ENCODE assay signal across 1 cellular context in the genomic region with DNA sequence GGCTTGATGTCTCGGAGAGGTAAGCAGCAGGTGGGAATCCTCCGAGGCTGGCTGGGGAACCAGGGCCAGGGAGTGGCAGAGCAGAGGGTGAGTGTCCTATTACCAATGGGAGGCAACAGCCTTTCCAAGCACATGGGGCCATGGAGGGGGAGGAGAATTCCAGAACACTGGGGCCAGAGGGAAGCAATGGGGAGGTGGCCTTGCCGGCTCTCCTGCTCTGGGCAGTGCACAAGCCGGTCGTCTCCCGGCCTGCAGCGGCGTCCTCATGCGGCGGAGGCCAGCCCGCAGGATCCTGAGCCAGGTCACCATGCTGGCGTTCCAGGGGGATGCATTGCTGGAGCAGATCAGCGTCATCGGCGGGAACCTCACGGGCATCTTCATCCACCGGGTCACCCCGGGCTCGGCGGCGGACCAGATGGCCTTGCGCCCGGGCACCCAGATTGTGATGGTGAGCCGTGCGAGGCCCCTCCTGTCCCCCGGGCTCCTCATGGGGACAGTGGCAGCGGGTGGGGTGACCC.
TF ChIP-seq lines count a peak whose summit lies in the region.

No MANE protein-coding gene starts in this region.

TF ChIP-seq in H1, 55 proteins besides CTCF, POLR2A, EP300 and RAD21:
- TF ChIP-seq, protein P1, sequence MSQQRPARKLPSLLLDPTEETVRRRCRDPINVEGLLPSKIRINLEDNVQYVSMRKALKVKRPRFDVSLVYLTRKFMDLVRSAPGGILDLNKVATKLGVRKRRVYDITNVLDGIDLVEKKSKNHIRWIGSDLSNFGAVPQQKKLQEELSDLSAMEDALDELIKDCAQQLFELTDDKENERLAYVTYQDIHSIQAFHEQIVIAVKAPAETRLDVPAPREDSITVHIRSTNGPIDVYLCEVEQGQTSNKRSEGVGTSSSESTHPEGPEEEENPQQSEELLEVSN (IDR thresholded peaks at IDR 0.05) = peak; percentile 41
- no peak for TF ChIP-seq JUN (IDR thresholded peaks at IDR 0.05; ENCODE audit: low read depth, low read length)
- TF ChIP-seq, protein P2, sequence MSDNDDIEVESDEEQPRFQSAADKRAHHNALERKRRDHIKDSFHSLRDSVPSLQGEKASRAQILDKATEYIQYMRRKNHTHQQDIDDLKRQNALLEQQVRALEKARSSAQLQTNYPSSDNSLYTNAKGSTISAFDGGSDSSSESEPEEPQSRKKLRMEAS (IDR thresholded peaks at IDR 0.05) = peak; percentile 53; the same call in 1 of the 2 replicates
- TF ChIP-seq KDM5A (IDR thresholded peaks at IDR 0.05; ENCODE audit: low read length) = no peak
